In the genomic region with DNA sequence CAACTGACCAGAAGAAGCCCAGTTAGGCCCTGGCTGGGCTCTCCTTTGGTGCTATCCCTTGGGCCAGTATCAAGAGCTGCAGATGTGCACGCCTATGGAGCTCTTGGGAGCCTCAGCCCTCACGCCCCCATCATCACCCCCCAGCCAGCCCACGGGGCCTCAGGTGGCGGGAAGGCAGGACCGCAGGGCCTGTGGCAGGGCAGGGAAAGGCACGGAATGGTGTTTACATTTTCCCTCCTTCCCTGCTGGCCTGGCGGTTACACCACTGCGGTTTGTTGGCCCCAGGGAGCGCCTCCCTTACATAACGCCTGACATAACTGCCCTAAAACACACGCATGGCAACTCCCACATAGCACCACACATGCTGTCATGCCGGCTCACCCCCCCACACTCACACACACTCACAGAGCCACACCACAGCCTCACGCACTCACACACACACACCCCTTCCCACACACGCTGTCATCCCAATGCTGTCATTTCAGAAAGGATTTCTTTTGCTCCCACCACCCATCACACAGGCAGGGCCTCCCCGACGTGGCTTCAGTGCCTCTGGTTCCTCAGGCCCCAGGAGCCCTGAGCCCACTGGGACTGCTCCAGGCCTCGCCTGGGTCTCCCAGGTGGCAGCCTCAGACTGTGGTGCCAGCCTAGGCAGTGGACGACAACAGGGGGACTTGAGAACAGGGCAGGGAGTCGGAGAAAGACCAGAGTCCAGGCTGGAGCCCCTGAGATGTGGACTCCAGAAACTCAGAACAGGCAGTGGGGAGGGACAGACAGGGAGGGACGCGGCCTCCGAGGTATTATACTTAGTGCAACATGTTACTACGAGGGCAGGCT, we compare ENCODE assay signal across 1 cellular context.
TF ChIP-seq lines count a peak whose summit lies in the region.

No MANE protein-coding gene starts in this region.

TF ChIP-seq in HepG2, 621 proteins besides CTCF, POLR2A, EP300 and RAD21 (continued from another document):
- peak; percentile 76; the same call in 1 of the 2 replicates for TF ChIP-seq MXD1 (CRISPR knock-in tag; IDR thresholded peaks at IDR 0.05)
- TF ChIP-seq, protein P1, sequence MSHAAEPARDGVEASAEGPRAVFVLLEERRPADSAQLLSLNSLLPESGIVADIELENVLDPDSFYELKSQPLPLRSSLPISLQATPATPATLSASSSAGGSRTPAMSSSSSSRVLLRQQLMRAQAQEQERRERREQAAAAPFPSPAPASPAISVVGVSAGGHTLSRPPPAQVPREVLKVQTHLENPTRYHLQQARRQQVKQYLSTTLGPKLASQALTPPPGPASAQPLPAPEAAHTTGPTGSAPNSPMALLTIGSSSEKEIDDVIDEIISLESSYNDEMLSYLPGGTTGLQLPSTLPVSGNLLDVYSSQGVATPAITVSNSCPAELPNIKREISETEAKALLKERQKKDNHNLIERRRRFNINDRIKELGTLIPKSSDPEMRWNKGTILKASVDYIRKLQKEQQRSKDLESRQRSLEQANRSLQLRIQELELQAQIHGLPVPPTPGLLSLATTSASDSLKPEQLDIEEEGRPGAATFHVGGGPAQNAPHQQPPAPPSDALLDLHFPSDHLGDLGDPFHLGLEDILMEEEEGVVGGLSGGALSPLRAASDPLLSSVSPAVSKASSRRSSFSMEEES (CRISPR knock-in tag; IDR thresholded peaks at IDR 0.05), result peak; percentile 84
- no peak for TF ChIP-seq SETDB1 (CRISPR knock-in tag; IDR thresholded peaks at IDR 0.05; ENCODE audit: borderline replicate concordance)
